17 cellular contexts compared by ENCODE assay signal in the genomic region with DNA sequence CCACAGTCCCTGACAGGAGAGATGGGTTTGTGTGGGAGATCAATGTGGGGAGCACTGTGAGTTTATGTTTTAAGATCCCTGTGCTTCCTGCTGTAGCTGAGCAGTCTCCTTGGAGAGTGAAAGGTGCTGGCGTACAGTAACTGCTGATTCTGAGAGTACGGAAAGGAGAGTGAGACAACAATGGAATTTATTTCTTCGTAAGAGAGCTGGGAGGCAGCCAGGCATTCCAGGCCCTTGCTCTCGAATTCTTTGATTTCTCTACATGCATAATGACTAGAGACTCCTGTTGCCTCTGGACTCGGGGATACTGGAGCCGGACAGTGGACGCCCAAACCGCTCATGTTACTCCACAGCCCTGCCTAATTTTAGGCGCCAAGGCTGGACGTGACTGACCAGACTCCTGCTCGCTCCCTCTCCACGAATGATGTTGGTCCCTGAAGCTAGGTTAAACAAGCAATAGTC.
DNase-seq lines count a peak whose midpoint lies in the region; ATAC-seq, FAIRE-seq and TF ChIP-seq lines count a peak whose summit lies in the region.
"Had no signal": no experiment of that assay in that cellular context is flagged by ENCODE, and none has a peak within 500 bp of the region (broad histone marks: within the 10 kb centered on the region; RNA-seq: fewer than 3 reads in every experiment).

No MANE protein-coding gene starts in this region.

- H3K4me3 ChIP-seq in esophagus squamous epithelium (peak overlapping the region in 1 of 4 donors; percentile 35), left lung (no peak overlapping the region), gastrocnemius medialis (no peak overlapping the region), smooth muscle cell (no peak overlapping the region), WERI-Rb-1 (ENCODE audit: low read depth, low read length) (no peak overlapping the region)
- H3K4me3 ChIP-seq: HAP-1, tibial nerve had no signal

- no peaks in the 10 kb centered on the region for H3F3A ChIP-seq in smooth muscle cell (ENCODE audit: low read depth)

- no peaks in the 10 kb centered on the region for H3K27me3 ChIP-seq in esophagus squamous epithelium
- no peaks in the 10 kb centered on the region for H3K27me3 ChIP-seq in left lung
- H3K27me3 ChIP-seq in gastrocnemius medialis: no peaks in the 10 kb centered on the region
- no peaks in the 10 kb centered on the region for H3K27me3 ChIP-seq in smooth muscle cell (ENCODE audit: low read depth)
- H3K27me3 ChIP-seq in WERI-Rb-1 (ENCODE audit: insufficient read depth, low read depth, severe bottlenecking): no peaks in the 10 kb centered on the region
- H3K27me3 ChIP-seq: tibial nerve had no signal

- no peaks in the 10 kb centered on the region for H3K36me3 ChIP-seq in esophagus squamous epithelium
- no peaks in the 10 kb centered on the region for H3K36me3 ChIP-seq in left lung
- no peaks in the 10 kb centered on the region for H3K36me3 ChIP-seq in gastrocnemius medialis
- H3K36me3 ChIP-seq in smooth muscle cell (ENCODE audit: low read depth): no peaks in the 10 kb centered on the region
- no peaks in the 10 kb centered on the region for H3K36me3 ChIP-seq in WERI-Rb-1
- H3K36me3 ChIP-seq: HAP-1, tibial nerve had no signal

- no peak for TF ChIP-seq CTCF in esophagus squamous epithelium (IDR thresholded peaks at IDR 0.05)
- no peak for TF ChIP-seq CTCF in left lung (IDR thresholded peaks at IDR 0.05)
- TF ChIP-seq CTCF in gastrocnemius medialis (IDR thresholded peaks at IDR 0.05 in 4 of 5, conservative IDR thresholded peaks at IDR 0.05 in 1 of 5): no peak
- TF ChIP-seq CTCF in smooth muscle cell (IDR thresholded peaks at IDR 0.05; ENCODE audit: borderline replicate concordance, insufficient read depth, poor library complexity, severe bottlenecking): no peak
- TF ChIP-seq CTCF in WERI-Rb-1 (IDR thresholded peaks at IDR 0.05; ENCODE audit: low read depth, low read length): no peak

- ATAC-seq in left lung (peak; percentile 88), gastrocnemius medialis (peak in 1 of 2 donors; percentile 58), GM21619 (IDR thresholded peaks at IDR 0.05; ENCODE audit: unreplicated experiment) (no peak)

- in situ Hi-C loops in gastrocnemius medialis (cut with MboI; ENCODE audit: low sequenced_read_pairs in 4 of 4): loop anchor here in 1 of 4 donors (25.0 kb wide), 1 partner anchor 923 kb away; no protein-coding TSS in a partner anchor

- no peaks in the 10 kb centered on the region for H3K79me2 ChIP-seq in smooth muscle cell (ENCODE audit: low read depth)

- intact Hi-C loops in esophagus squamous epithelium (cut with DNase I): no loop called here
- intact Hi-C loops in left lung (cut with DNase I): loop anchor here in 1 of 2 donors (10.0 kb wide), 1 partner anchor 291 kb away; the partner anchor contains the start of gene EDN1
- intact Hi-C loops in gastrocnemius medialis (cut with DNase I; ENCODE audit: low total_unique reads): no loop called here

- peak overlapping the region in 3 of 4 donors; percentile 42 to 70 (median 63) for H3K27ac ChIP-seq in esophagus squamous epithelium
- H3K27ac ChIP-seq in left lung: peak overlapping the region; percentile 29 to 63
- H3K27ac ChIP-seq in gastrocnemius medialis: peak overlapping the region; percentile 18 to 58 (median 41)
- H3K27ac ChIP-seq in smooth muscle cell (ENCODE audit: low read depth): no peak overlapping the region
- H3K27ac ChIP-seq in WERI-Rb-1: no peak overlapping the region

- H3K9me3 ChIP-seq in esophagus squamous epithelium: no peaks in the 10 kb centered on the region
- H3K9me3 ChIP-seq in left lung: no peaks in the 10 kb centered on the region
- H3K9me3 ChIP-seq in gastrocnemius medialis: no peaks in the 10 kb centered on the region
- no peaks in the 10 kb centered on the region for H3K9me3 ChIP-seq in smooth muscle cell (replicated peaks; ENCODE audit: low read depth)
- H3K9me3 ChIP-seq in WERI-Rb-1 (ENCODE audit: severe bottlenecking): no peaks in the 10 kb centered on the region
- H3K9me3 ChIP-seq: Caco-2, HAP-1, tibial nerve had no signal

- H3K4me1 ChIP-seq in esophagus squamous epithelium (peaks cover 0 to 17% (median 6%) of the 10 kb centered on the region in 3 donors), left lung (peaks cover 0 to 5% of the 10 kb centered on the region in 2 donors), gastrocnemius medialis (no peaks in the 10 kb centered on the region), smooth muscle cell (ENCODE audit: low read depth) (no peaks in the 10 kb centered on the region)
- H3K4me1 ChIP-seq: HAP-1 had no signal

- no peak overlapping the region for H3K9ac ChIP-seq in smooth muscle cell (ENCODE audit: low read depth)

- H3K4me2 ChIP-seq in smooth muscle cell: no peak overlapping the region

- TF ChIP-seq POLR2A in esophagus squamous epithelium (IDR thresholded peaks at IDR 0.05): no peak
- TF ChIP-seq POLR2A in gastrocnemius medialis (IDR thresholded peaks at IDR 0.05): no peak

- H4K20me1 ChIP-seq in smooth muscle cell (ENCODE audit: low read depth): no peaks in the 10 kb centered on the region

- WGBS in esophagus squamous epithelium, 2 donors: 76 to 80% methylated on average over 10 to 12 of the region's 12 CpGs
- 95% methylated on average over 12 of the region's 12 CpGs for WGBS in smooth muscle cell (ENCODE audit: low lambda C conversion rate)

- FAIRE-seq in HTR-8/SVneo (lab: Jason Lieb, UNC): no peak
- FAIRE-seq: GM12891 had no signal

- DNase-seq in M059J (ENCODE audit: low read depth) (peak; percentile 94), esophagus squamous epithelium (lab: John Stamatoyannopoulos, UW) (no peak), left lung (no peak), gastrocnemius medialis (no peak), HTR-8/SVneo (ENCODE audit: insufficient read length, low spot score) (no peak), smooth muscle cell (lab: John Stamatoyannopoulos, UW; ENCODE audit: unreplicated experiment) (no peak), WERI-Rb-1 (no peak)
- DNase-seq: activated CD4-positive, alpha-beta T cell treated with anti-CD3 and anti-CD28 coated beads, Interleukin-2, amount 10 ng/mL, durations not matched to agents 24 days and 14 days; Caco-2; cerebellar nuclear complex; NK-92 treated with Interleukin-12 subunit alpha and Interleukin-12 subunit beta, amount 100 ng/mL, for 24 hours; SHP77 treated with DMSO at 0.1 percent for 48 hours; T-helper 9 cell had no signal

- H2AFZ ChIP-seq in smooth muscle cell (ENCODE audit: low read depth): no peak overlapping the region

Comparison
In these comparisons a context has a peak if more than half of its experiments do, and no peak if none do; other contexts are left out.
1. H3K27ac ChIP-seq: peak in esophagus squamous epithelium (3 of 4), left lung (2 of 2) and gastrocnemius medialis (4 of 4); none in smooth muscle cell (single experiment) and WERI-Rb-1 (single experiment).